ENCODE assay signal across 13 cellular contexts in the genomic region with DNA sequence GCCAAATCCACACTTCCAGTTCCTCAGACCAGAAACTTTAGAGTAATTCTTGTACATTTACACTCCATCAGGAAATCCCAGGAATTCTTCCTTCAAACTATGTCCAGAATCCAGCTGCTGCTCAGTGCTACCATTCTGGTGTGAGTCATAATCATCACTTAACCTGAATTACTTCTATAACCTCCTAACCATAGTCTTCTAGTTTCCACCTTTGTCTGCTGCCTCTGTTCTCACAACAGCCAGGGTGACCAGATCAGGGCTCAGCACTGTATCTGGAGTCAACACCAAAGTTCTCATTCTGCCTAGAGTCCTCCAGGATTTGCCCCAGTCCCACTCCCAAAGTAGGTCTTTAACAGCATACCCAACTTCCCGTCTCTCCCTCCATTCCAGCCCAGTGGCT. TPM values are rescaled to one million over a fixed set of nuclear protein-coding genes. Genes with fewer than 3 reads are reported as not detected.
DNase-seq lines count a peak whose midpoint lies in the region; ATAC-seq and TF ChIP-seq lines count a peak whose summit lies in the region.
"Had no signal": no experiment of that assay in that cellular context is flagged by ENCODE, and none has a peak within 500 bp of the region (broad histone marks: within the 10 kb centered on the region; RNA-seq: fewer than 3 reads in every experiment).

No MANE protein-coding gene starts in this region.

- peak overlapping the region; percentile 78 for H3K27ac Mint-ChIP-seq in T-helper 1 cell treated with Interleukin-12 subunit alpha and Interleukin-12 subunit beta and Interleukin-4 antibody, amounts not matched to agents 30 μg/mL and 1 μg/mL, for 36 hours
- H3K27ac Mint-ChIP-seq in brain = no peak overlapping the region
- peak overlapping the region; percentile 80 to 81 for H3K27ac Mint-ChIP-seq in natural killer cell treated with Interleukin-12 subunit alpha and Interleukin-12 subunit beta and Interleukin-15 and Interleukin-18, amount 100 ng/mL, for 72 hours

- H3K4me1 Mint-ChIP-seq in T-helper 1 cell treated with Interleukin-12 subunit alpha and Interleukin-12 subunit beta and Interleukin-4 antibody, amounts not matched to agents 30 μg/mL and 1 μg/mL, for 36 hours (ENCODE audit: low read depth) = peaks cover 66% of the 10 kb centered on the region
- peaks cover 51% of the 10 kb centered on the region for H3K4me1 Mint-ChIP-seq in brain
- peaks cover 54 to 73% of the 10 kb centered on the region in 2 donors for H3K4me1 Mint-ChIP-seq in natural killer cell treated with Interleukin-12 subunit alpha and Interleukin-12 subunit beta and Interleukin-15 and Interleukin-18, amount 100 ng/mL, for 72 hours (ENCODE audit: low read depth in 2 of 2)

- no peaks in the 10 kb centered on the region for H3K27me3 Mint-ChIP-seq in T-helper 1 cell treated with Interleukin-12 subunit alpha and Interleukin-12 subunit beta and Interleukin-4 antibody, amounts not matched to agents 30 μg/mL and 1 μg/mL, for 36 hours (ENCODE audit: low read depth)
- H3K27me3 Mint-ChIP-seq in brain = peaks cover 8% of the 10 kb centered on the region
- H3K27me3 Mint-ChIP-seq in natural killer cell treated with Interleukin-12 subunit alpha and Interleukin-12 subunit beta and Interleukin-15 and Interleukin-18, amount 100 ng/mL, for 72 hours = no peaks in the 10 kb centered on the region

- no peak for TF ChIP-seq CTCF in brain (conservative IDR thresholded peaks at IDR 0.05)

- ATAC-seq in natural killer cell treated with Interleukin-12 subunit alpha and Interleukin-12 subunit beta and Interleukin-15 and Interleukin-18, amount 100 ng/mL, for 72 hours = no peak
- ATAC-seq in GM18909 (IDR thresholded peaks at IDR 0.05; ENCODE audit: poor library complexity, unreplicated experiment) = no peak
- ATAC-seq: heart left ventricle had no signal

- peak overlapping the region; percentile 97 for H3K4me3 Mint-ChIP-seq in T-helper 1 cell treated with Interleukin-12 subunit alpha and Interleukin-12 subunit beta and Interleukin-4 antibody, amounts not matched to agents 30 μg/mL and 1 μg/mL, for 36 hours
- H3K4me3 Mint-ChIP-seq in brain = peak overlapping the region; percentile 0 to 69 (median 25)
- H3K4me3 Mint-ChIP-seq in natural killer cell treated with Interleukin-12 subunit alpha and Interleukin-12 subunit beta and Interleukin-15 and Interleukin-18, amount 100 ng/mL, for 72 hours = peak overlapping the region; percentile 92
- H3K4me3 Mint-ChIP-seq: H9 had no signal

- no peaks in the 10 kb centered on the region for H3K9me3 Mint-ChIP-seq in T-helper 1 cell treated with Interleukin-12 subunit alpha and Interleukin-12 subunit beta and Interleukin-4 antibody, amounts not matched to agents 30 μg/mL and 1 μg/mL, for 36 hours
- no peaks in the 10 kb centered on the region for H3K9me3 Mint-ChIP-seq in brain
- H3K9me3 Mint-ChIP-seq in natural killer cell treated with Interleukin-12 subunit alpha and Interleukin-12 subunit beta and Interleukin-15 and Interleukin-18, amount 100 ng/mL, for 72 hours = no peaks in the 10 kb centered on the region
- H3K9me3 Mint-ChIP-seq: H9 had no signal

- DNase-seq in T-helper 1 cell (no peak), RPMI7951 (ENCODE audit: low read depth) (peak; percentile 12), GM19240 (ENCODE audit: insufficient read length, low spot score) (no peak), NCI-H1092 (lab: John Stamatoyannopoulos, UW) (no peak)
- DNase-seq in natural killer cell treated with Interleukin-12 subunit alpha and Interleukin-12 subunit beta and Interleukin-15 and Interleukin-18, amount 100 ng/mL, for 72 hours (ENCODE audit: low spot score) = no peak
- DNase-seq: H9, heart left ventricle had no signal

- peaks cover 72% of the 10 kb centered on the region for H3K36me3 Mint-ChIP-seq in T-helper 1 cell treated with Interleukin-12 subunit alpha and Interleukin-12 subunit beta and Interleukin-4 antibody, amounts not matched to agents 30 μg/mL and 1 μg/mL, for 36 hours (ENCODE audit: low read depth)
- H3K36me3 Mint-ChIP-seq in brain = peaks cover 46% of the 10 kb centered on the region
- H3K36me3 Mint-ChIP-seq in natural killer cell treated with Interleukin-12 subunit alpha and Interleukin-12 subunit beta and Interleukin-15 and Interleukin-18, amount 100 ng/mL, for 72 hours = peaks cover 63% of the 10 kb centered on the region

RNA-seq across cellular contexts. Expression of a gene that starts 3.4 kb away (rescaled TPM):
- 153 and 181 TPM in 2 replicates for total RNA-seq in RPMI7951 (2014; rRNA removed; shearing (Covaris generic))
- 286 TPM for polyA plus RNA-seq in brain (ENCODE audit: insufficient read depth, low read depth, low replicate concordance)
- 100 to 1,000 TPM; 352 to 548 TPM for total RNA-seq in natural killer cell treated with Interleukin-12 subunit alpha and Interleukin-12 subunit beta and Interleukin-15 and Interleukin-18, amount 100 ng/mL, for 72 hours

RNA-seq across cellular contexts. Expression of a gene that starts 12.4 kb away (rescaled TPM):
- total RNA-seq in RPMI7951 (2014; rRNA removed; shearing (Covaris generic)) = 0.20 and 0.36 TPM in 2 replicates
- polyA plus RNA-seq in brain (ENCODE audit: insufficient read depth, low read depth, low replicate concordance) = not detected
- 10 to 100 TPM in 1 of 2 donors, 1 to 10 TPM in 1; 1.4 to 13.2 TPM for total RNA-seq in natural killer cell treated with Interleukin-12 subunit alpha and Interleukin-12 subunit beta and Interleukin-15 and Interleukin-18, amount 100 ng/mL, for 72 hours
- total RNA-seq: H9, heart left ventricle, MCF 10A had no signal
- polyA plus RNA-seq: heart left ventricle, neural cell had no signal

RNA-seq across cellular contexts. Expression of a gene that starts 21.9 kb away (rescaled TPM):
- not detected in 2 replicates for total RNA-seq in RPMI7951 (2014; rRNA removed; shearing (Covaris generic))
- polyA plus RNA-seq in brain (ENCODE audit: insufficient read depth, low read depth, low replicate concordance) = not detected
- not detected for total RNA-seq in natural killer cell treated with Interleukin-12 subunit alpha and Interleukin-12 subunit beta and Interleukin-15 and Interleukin-18, amount 100 ng/mL, for 72 hours
- total RNA-seq: H9, heart left ventricle, MCF 10A, ureter had no signal
- polyA plus RNA-seq: heart left ventricle, neural cell had no signal

RNA-seq across cellular contexts. Expression of a gene that starts 56.4 kb away (rescaled TPM):
- not detected in 2 replicates for total RNA-seq in RPMI7951 (2014; rRNA removed; shearing (Covaris generic))
- polyA plus RNA-seq in brain (ENCODE audit: insufficient read depth, low read depth, low replicate concordance) = not detected
- not detected for total RNA-seq in natural killer cell treated with Interleukin-12 subunit alpha and Interleukin-12 subunit beta and Interleukin-15 and Interleukin-18, amount 100 ng/mL, for 72 hours
- total RNA-seq: H9, heart left ventricle, MCF 10A, ureter had no signal
- polyA plus RNA-seq: heart left ventricle, neural cell had no signal

Comparison
In these comparisons a context has a peak if more than half of its experiments do, and no peak if none do; other contexts are left out.
1. H3K27ac Mint-ChIP-seq: peak in T-helper 1 cell treated with Interleukin-12 subunit alpha and Interleukin-12 subunit beta and Interleukin-4 antibody, amounts not matched to agents 30 μg/mL and 1 μg/mL, for 36 hours (single experiment) and natural killer cell treated with Interleukin-12 subunit alpha and Interleukin-12 subunit beta and Interleukin-15 and Interleukin-18, amount 100 ng/mL, for 72 hours (2 of 2); none in brain (0 of 5).
2. H3K4me3 Mint-ChIP-seq: peak in every context shown above with its lines; median percentile 97 in T-helper 1 cell treated with Interleukin-12 subunit alpha and Interleukin-12 subunit beta and Interleukin-4 antibody, amounts not matched to agents 30 μg/mL and 1 μg/mL, for 36 hours; 92 in natural killer cell treated with Interleukin-12 subunit alpha and Interleukin-12 subunit beta and Interleukin-15 and Interleukin-18, amount 100 ng/mL, for 72 hours; 25 in brain.